In the genomic region with DNA sequence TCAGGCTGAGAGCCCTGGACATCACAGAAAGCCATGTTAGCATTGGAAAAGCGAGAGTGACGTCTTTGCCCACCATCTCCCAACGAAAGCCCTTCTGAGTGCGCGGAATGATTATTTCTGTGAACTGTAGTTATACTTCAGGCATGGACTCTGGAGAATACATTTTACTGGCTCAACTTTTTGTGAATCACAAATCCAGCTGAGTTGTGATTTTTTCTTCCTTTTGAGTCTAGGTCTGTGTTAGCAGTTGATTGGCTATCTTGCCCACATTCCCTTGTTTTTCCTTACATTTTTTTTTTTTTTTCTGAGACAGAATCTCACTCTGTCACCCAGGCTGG, we compare ENCODE assay signal across 18 cellular contexts.
"Had no signal": no experiment of that assay in that cellular context is flagged by ENCODE, and none has a peak within 500 bp of the region (broad histone marks: within the 10 kb centered on the region; RNA-seq: fewer than 3 reads in every experiment).

No MANE protein-coding gene starts in this region.

- H3K4me3 Mint-ChIP-seq: activated CD4-positive, alpha-beta memory T cell treated with anti-CD3 and anti-CD28 coated beads, Interleukin-2, amount 10 ng/mL, durations not matched to agents 7 days and 5 days; activated CD4-positive, alpha-beta T cell treated with anti-CD3 and anti-CD28 coated beads for 36 hours; activated naive CD8-positive, alpha-beta T cell treated with anti-CD3 and anti-CD28 coated beads, Interleukin-2, amount 10 ng/mL, durations not matched to agents 7 days and 5 days; natural killer cell; stimulated activated naive B cell treated with anti-CD40 and anti-IgM and Interleukin-4, amounts not matched to agents 10 μg/mL and 1 μg/mL and 100 μg/mL, for 72 hours; T-cell had no signal

- H3K27ac Mint-ChIP-seq: activated CD4-positive, alpha-beta memory T cell treated with anti-CD3 and anti-CD28 coated beads, Interleukin-2, amount 10 ng/mL, durations not matched to agents 7 days and 5 days; activated CD4-positive, alpha-beta T cell treated with anti-CD3 and anti-CD28 coated beads for 36 hours; activated naive CD8-positive, alpha-beta T cell treated with anti-CD3 and anti-CD28 coated beads, Interleukin-2, amount 10 ng/mL, durations not matched to agents 7 days and 5 days; natural killer cell; stimulated activated naive B cell treated with anti-CD40 and anti-IgM and Interleukin-4, amounts not matched to agents 10 μg/mL and 1 μg/mL and 100 μg/mL, for 72 hours; T-cell had no signal

- H3K36me3 Mint-ChIP-seq: activated naive CD8-positive, alpha-beta T cell treated with anti-CD3 and anti-CD28 coated beads, Interleukin-2, amount 10 ng/mL, durations not matched to agents 7 days and 5 days; natural killer cell; T-cell had no signal

- DNase-seq: activated CD4-positive, alpha-beta memory T cell treated with anti-CD3 and anti-CD28 coated beads, Interleukin-2, amount 10 ng/mL, durations not matched to agents 7 days and 5 days; activated CD4-positive, alpha-beta T cell treated with anti-CD3 and anti-CD28 coated beads for 36 hours; activated CD8-positive, alpha-beta memory T cell treated with anti-CD3 and anti-CD28 coated beads, Interleukin-2, amount 50 U/mL, for 4 hours; activated naive CD8-positive, alpha-beta T cell treated with anti-CD3 and anti-CD28 coated beads, Interleukin-2, amount 10 ng/mL, durations not matched to agents 7 days and 5 days; caudate nucleus; cortex of kidney; effector CD8-positive, alpha-beta T cell; kidney glomerular epithelial cell; lower lobe of right lung; natural killer cell; spleen; stimulated activated CD4-positive, alpha-beta T cell treated with anti-CD3 and anti-CD28 coated beads, Interleukin-2, amount 100 ng/mL, for 24 hours; stimulated activated naive B cell treated with anti-CD40 and anti-IgM and Interleukin-4, amounts not matched to agents 10 μg/mL and 1 μg/mL and 100 μg/mL, for 72 hours; T-cell; T1000; upper lobe of left lung had no signal

- ATAC-seq: gastroesophageal sphincter; lower lobe of right lung; natural killer cell; stimulated activated naive B cell treated with anti-CD40 and anti-IgM and Interleukin-4, amounts not matched to agents 10 μg/mL and 1 μg/mL and 100 μg/mL, for 72 hours; T-cell had no signal

- H3K9me3 Mint-ChIP-seq: activated naive CD8-positive, alpha-beta T cell treated with anti-CD3 and anti-CD28 coated beads, Interleukin-2, amount 10 ng/mL, durations not matched to agents 7 days and 5 days; natural killer cell had no signal

- H3K27ac ChIP-seq: gastroesophageal sphincter, lower lobe of right lung, spleen, upper lobe of left lung had no signal

- H3K36me3 ChIP-seq: gastroesophageal sphincter, lower lobe of right lung, pancreas, spleen, upper lobe of left lung had no signal

- H3K4me1 ChIP-seq: gastroesophageal sphincter, lower lobe of right lung, spleen, upper lobe of left lung had no signal

- H3K27me3 ChIP-seq: gastroesophageal sphincter, pancreas, upper lobe of left lung had no signal

- H3K4me1 Mint-ChIP-seq: activated CD4-positive, alpha-beta memory T cell treated with anti-CD3 and anti-CD28 coated beads, Interleukin-2, amount 10 ng/mL, durations not matched to agents 7 days and 5 days; activated CD4-positive, alpha-beta T cell treated with anti-CD3 and anti-CD28 coated beads for 36 hours; activated naive CD8-positive, alpha-beta T cell treated with anti-CD3 and anti-CD28 coated beads, Interleukin-2, amount 10 ng/mL, durations not matched to agents 7 days and 5 days; natural killer cell; stimulated activated naive B cell treated with anti-CD40 and anti-IgM and Interleukin-4, amounts not matched to agents 10 μg/mL and 1 μg/mL and 100 μg/mL, for 72 hours; T-cell had no signal

- H3K4me3 ChIP-seq: gastroesophageal sphincter, lower lobe of right lung, pancreas, spleen, upper lobe of left lung had no signal

- H3K9me3 ChIP-seq: lower lobe of right lung, pancreas, upper lobe of left lung had no signal
